In the genomic region with DNA sequence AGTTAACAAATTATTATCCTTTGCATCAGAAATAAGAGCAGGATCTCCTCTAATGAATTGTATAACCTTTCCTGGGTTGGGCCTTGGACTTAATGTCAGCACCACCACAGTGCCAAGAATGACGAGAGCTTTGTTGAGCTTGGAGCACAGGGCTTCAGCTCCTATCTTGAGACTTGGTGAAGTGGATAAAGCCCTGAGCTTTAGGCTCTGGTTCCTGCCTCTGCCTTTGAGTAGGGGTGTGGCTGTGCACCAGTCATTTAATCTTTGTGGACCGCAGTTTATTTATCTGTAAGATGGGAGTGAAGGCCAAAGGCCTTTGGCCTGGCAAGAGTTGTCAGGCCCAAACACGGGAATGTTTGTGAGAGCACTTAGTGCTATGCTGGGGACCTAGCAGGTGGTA, we compare ENCODE assay signal across 2 cellular contexts.
TF ChIP-seq lines count a peak whose summit lies in the region.

No MANE protein-coding gene starts in this region.

TF ChIP-seq in IMR-90, 13 proteins besides CTCF, POLR2A, EP300 and RAD21:
- TF ChIP-seq, protein P1, sequence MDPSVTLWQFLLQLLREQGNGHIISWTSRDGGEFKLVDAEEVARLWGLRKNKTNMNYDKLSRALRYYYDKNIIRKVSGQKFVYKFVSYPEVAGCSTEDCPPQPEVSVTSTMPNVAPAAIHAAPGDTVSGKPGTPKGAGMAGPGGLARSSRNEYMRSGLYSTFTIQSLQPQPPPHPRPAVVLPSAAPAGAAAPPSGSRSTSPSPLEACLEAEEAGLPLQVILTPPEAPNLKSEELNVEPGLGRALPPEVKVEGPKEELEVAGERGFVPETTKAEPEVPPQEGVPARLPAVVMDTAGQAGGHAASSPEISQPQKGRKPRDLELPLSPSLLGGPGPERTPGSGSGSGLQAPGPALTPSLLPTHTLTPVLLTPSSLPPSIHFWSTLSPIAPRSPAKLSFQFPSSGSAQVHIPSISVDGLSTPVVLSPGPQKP (IDR thresholded peaks at IDR 0.05; ENCODE audit: borderline replicate concordance, low read depth, low read length), result no peak
- TF ChIP-seq FOS (IDR thresholded peaks at IDR 0.05; ENCODE audit: low read depth, low read length), result no peak
- TF ChIP-seq SMC3 (IDR thresholded peaks at IDR 0.05; ENCODE audit: low read depth, low read length), result no peak
- no peak for TF ChIP-seq NFE2L2 (IDR thresholded peaks at IDR 0.05; ENCODE audit: low read depth, low read length)

TF ChIP-seq in SK-N-SH, 30 proteins besides CTCF, POLR2A, EP300 and RAD21 (continued from another document):
- no peak for TF ChIP-seq ZBTB33 (IDR thresholded peaks at IDR 0.05; ENCODE audit: borderline replicate concordance, low read depth)
- no peak for TF ChIP-seq SMC3 (IDR thresholded peaks at IDR 0.05; ENCODE audit: low read depth, low read length)
